In genomic region chr15:58933311-58934113, GRCh38 we compare ENCODE assay signal across 8 cellular contexts. TPM values are rescaled to one million over a fixed set of nuclear protein-coding genes. Genes with fewer than 3 reads are reported as not detected.
DNase-seq lines count a peak whose midpoint lies in the region; ATAC-seq and TF ChIP-seq lines count a peak whose summit lies in the region.

SLTM (minus strand) TSS chr15:58933679; CDS start chr15:58933565, 114 bp downstream.

- peak within 1 kb of the TSS; percentile 99 for H3K27ac ChIP-seq in RWPE1

- peaks cover 5% of the 10 kb centered on the region for H3K4me1 Mint-ChIP-seq in activated T-helper 17 cell treated with anti-CD3 and anti-CD28 coated beads, Interleukin-2, amount 50 U/mL, for 72 hours
- H3K4me1 Mint-ChIP-seq in natural killer cell treated with Interleukin-12 subunit alpha and Interleukin-12 subunit beta and Interleukin-15 and Interleukin-18, amount 100 ng/mL, for 72 hours (ENCODE audit: low read depth in 2 of 2) = peaks cover 11 to 28% of the 10 kb centered on the region in 2 donors

- ATAC-seq in activated T-helper 17 cell treated with anti-CD3 and anti-CD28 coated beads, Interleukin-2, amount 50 U/mL, for 72 hours (replicated peaks) = peak; percentile 96
- peak; percentile 96 for ATAC-seq in natural killer cell treated with Interleukin-12 subunit alpha and Interleukin-12 subunit beta and Interleukin-15 and Interleukin-18, amount 100 ng/mL, for 72 hours

- CTCF ChIA-PET in RWPE1 (lab: Yijun Ruan, JAX) = interaction anchor here (0.6 to 1.0 kb wide), 2 partner anchors 16 to 143 kb away, joined by 3 to 4 read pairs; no protein-coding TSS in a partner anchor

- H3K4me3 ChIP-seq in fibroblast of mammary gland (ENCODE audit: control insufficient read depth, low read depth, low read length) = peak within 1 kb of the TSS; percentile 92

- peak within 1 kb of the TSS; percentile 93 for H3K4me3 Mint-ChIP-seq in activated T-helper 17 cell treated with anti-CD3 and anti-CD28 coated beads, Interleukin-2, amount 50 U/mL, for 72 hours
- peak within 1 kb of the TSS; percentile 95 for H3K4me3 Mint-ChIP-seq in natural killer cell treated with Interleukin-12 subunit alpha and Interleukin-12 subunit beta and Interleukin-15 and Interleukin-18, amount 100 ng/mL, for 72 hours

- H3K27ac Mint-ChIP-seq in activated T-helper 17 cell treated with anti-CD3 and anti-CD28 coated beads, Interleukin-2, amount 50 U/mL, for 72 hours = peak within 1 kb of the TSS; percentile 97
- peak within 1 kb of the TSS; percentile 92 to 97 for H3K27ac Mint-ChIP-seq in natural killer cell treated with Interleukin-12 subunit alpha and Interleukin-12 subunit beta and Interleukin-15 and Interleukin-18, amount 100 ng/mL, for 72 hours

- H3K27me3 Mint-ChIP-seq in activated T-helper 17 cell treated with anti-CD3 and anti-CD28 coated beads, Interleukin-2, amount 50 U/mL, for 72 hours = no peaks in the 10 kb centered on the region
- peaks cover 0 to 2% of the 10 kb centered on the region in 2 donors for H3K27me3 Mint-ChIP-seq in natural killer cell treated with Interleukin-12 subunit alpha and Interleukin-12 subunit beta and Interleukin-15 and Interleukin-18, amount 100 ng/mL, for 72 hours

- POLR2A ChIA-PET in RWPE1 (lab: Yijun Ruan, JAX; ENCODE audit: low non-redundant PET) = no interaction called here

- DNase-seq in ELF-1 (ENCODE audit: low read depth, low spot score) (peak; percentile 98), H4 (ENCODE audit: low spot score) (peak; percentile 92), LoVo (ENCODE audit: low spot score) (peak; percentile 98), RWPE1 (ENCODE audit: low spot score) (peak; percentile 93), fibroblast of mammary gland (ENCODE audit: low read depth) (peak; percentile 94)
- peak; percentile 96 for DNase-seq in natural killer cell treated with Interleukin-12 subunit alpha and Interleukin-12 subunit beta and Interleukin-15 and Interleukin-18, amount 100 ng/mL, for 72 hours (ENCODE audit: low spot score)
- DNase-seq in stimulated activated naive CD4-positive, alpha-beta T cell treated with Interleukin-2 at 50 U/mL for 16 hours (lab: John Stamatoyannopoulos, UW) = peak; percentile 96

- H3K36me3 Mint-ChIP-seq in activated T-helper 17 cell treated with anti-CD3 and anti-CD28 coated beads, Interleukin-2, amount 50 U/mL, for 72 hours (ENCODE audit: low read depth) = peaks cover 41% of the 10 kb centered on the region
- no peaks in the 10 kb centered on the region for H3K36me3 Mint-ChIP-seq in natural killer cell treated with Interleukin-12 subunit alpha and Interleukin-12 subunit beta and Interleukin-15 and Interleukin-18, amount 100 ng/mL, for 72 hours

- H3K9me3 Mint-ChIP-seq in activated T-helper 17 cell treated with anti-CD3 and anti-CD28 coated beads, Interleukin-2, amount 50 U/mL, for 72 hours = no peaks in the 10 kb centered on the region
- no peaks in the 10 kb centered on the region for H3K9me3 Mint-ChIP-seq in natural killer cell treated with Interleukin-12 subunit alpha and Interleukin-12 subunit beta and Interleukin-15 and Interleukin-18, amount 100 ng/mL, for 72 hours

- TF ChIP-seq CTCF in RWPE1 (conservative IDR thresholded peaks at IDR 0.05; ENCODE audit: low read depth) (no peak; the same call in 1 of the 2 replicates), fibroblast of mammary gland (conservative IDR thresholded peaks at IDR 0.05; ENCODE audit: control insufficient read depth, insufficient read depth, low read depth, low read length) (peak; percentile 28)

RNA-seq across cellular contexts. Expression of gene SLTM, which starts in this region (rescaled TPM):
- total RNA-seq in H4 (2014; rRNA removed; shearing (Covaris generic)) = 42.8 and 49.1 TPM in 2 replicates
- total RNA-seq in activated T-helper 17 cell treated with anti-CD3 and anti-CD28 coated beads, Interleukin-2, amount 50 U/mL, for 72 hours = 10 to 100 TPM; 62.8 to 94.6 TPM
- 100 to 1,000 TPM; 131 to 163 TPM for total RNA-seq in natural killer cell treated with Interleukin-12 subunit alpha and Interleukin-12 subunit beta and Interleukin-15 and Interleukin-18, amount 100 ng/mL, for 72 hours

Comparison
In these comparisons a context has a peak if more than half of its experiments do, and no peak if none do; other contexts are left out.
1. Peak in every context shown above with its lines: DNase-seq, ATAC-seq, H3K4me3 ChIP-seq and H3K27ac ChIP-seq.